27 cellular contexts compared by ENCODE assay signal in genomic region chr12:25835385-25835784, GRCh38.
"Had no signal": no experiment of that assay in that cellular context is flagged by ENCODE, and none has a peak within 500 bp of the region (broad histone marks: within the 10 kb centered on the region; RNA-seq: fewer than 3 reads in every experiment).

No MANE protein-coding gene starts in this region.

- H3K36me3 Mint-ChIP-seq: naive thymus-derived CD4-positive, alpha-beta T cell; neural progenitor cell had no signal

- H3K27ac Mint-ChIP-seq: dendritic cell treated with granulocyte-macrophage colony-stimulating factor and Interleukin-4, amounts not matched to agents 40 ng/mL and 50 ng/mL, for 4 days; memory B cell; naive thymus-derived CD4-positive, alpha-beta T cell; nephron; neural progenitor cell; progenitor cell of endocrine pancreas; stimulated activated naive CD8-positive, alpha-beta T cell treated with anti-CD3 and anti-CD28 coated beads, Interleukin-15, amount 100 ng/mL, for 72 hours had no signal

- H3K4me3 ChIP-seq: esophagus muscularis mucosa, gastroesophageal sphincter, heart left ventricle, hepatocyte, lung, neural progenitor cell, right lobe of liver, thyroid gland, vagina had no signal

- H3K4me1 ChIP-seq: esophagus muscularis mucosa, foreskin keratinocyte, gastroesophageal sphincter, heart left ventricle, parathyroid adenoma, right lobe of liver, thyroid gland, vagina had no signal

- H3K27me3 ChIP-seq: esophagus muscularis mucosa, foreskin keratinocyte, gastroesophageal sphincter, heart left ventricle, hepatocyte, neural progenitor cell, right lobe of liver, thyroid gland, vagina had no signal

- FAIRE-seq: endothelial cell of umbilical vein, small intestine had no signal

- H3K36me3 ChIP-seq: esophagus muscularis mucosa, gastroesophageal sphincter, heart left ventricle, neural progenitor cell, right lobe of liver, thyroid gland, vagina had no signal

- H3K27me3 Mint-ChIP-seq: dendritic cell treated with granulocyte-macrophage colony-stimulating factor and Interleukin-4, amounts not matched to agents 40 ng/mL and 50 ng/mL, for 4 days; progenitor cell of endocrine pancreas; stimulated activated naive CD8-positive, alpha-beta T cell treated with anti-CD3 and anti-CD28 coated beads, Interleukin-15, amount 100 ng/mL, for 72 hours had no signal

- H3K4me2 ChIP-seq: hepatocyte, neural progenitor cell had no signal

- ATAC-seq: foreskin keratinocyte; gastroesophageal sphincter; heart left ventricle; left lobe of liver; naive thymus-derived CD4-positive, alpha-beta T cell; right lobe of liver; stimulated activated naive CD8-positive, alpha-beta T cell treated with anti-CD3 and anti-CD28 coated beads, Interleukin-15, amount 100 ng/mL, for 72 hours had no signal

- DNase-seq: effector CD8-positive, alpha-beta T cell; foreskin keratinocyte; heart left ventricle; kidney; midbrain; naive thymus-derived CD4-positive, alpha-beta T cell; right lobe of liver; small intestine; stimulated activated CD4-positive, alpha-beta T cell treated with anti-CD3 and anti-CD28 coated beads, Interleukin-15, amount 100 ng/mL, for 24 hours; stimulated activated CD4-positive, alpha-beta T cell treated with anti-CD3 and anti-CD28 coated beads, Interleukin-2, amount 100 ng/mL, for 48 hours; stimulated activated naive CD4-positive, alpha-beta T cell; stimulated activated naive CD8-positive, alpha-beta T cell treated with anti-CD3 and anti-CD28 coated beads, Interleukin-15, amount 100 ng/mL, for 72 hours; thyroid gland; trophoblast cell had no signal

- H2AFZ ChIP-seq: hepatocyte, neural progenitor cell, parathyroid adenoma had no signal

- H3K4me3 Mint-ChIP-seq: dendritic cell treated with granulocyte-macrophage colony-stimulating factor and Interleukin-4, amounts not matched to agents 40 ng/mL and 50 ng/mL, for 4 days; memory B cell; naive thymus-derived CD4-positive, alpha-beta T cell; nephron; neural progenitor cell; stimulated activated naive CD8-positive, alpha-beta T cell treated with anti-CD3 and anti-CD28 coated beads, Interleukin-15, amount 100 ng/mL, for 72 hours had no signal

- H3K9me3 ChIP-seq: esophagus muscularis mucosa, gastroesophageal sphincter, right lobe of liver, thyroid gland, vagina had no signal

- H3K9ac ChIP-seq: neural progenitor cell, parathyroid adenoma had no signal

- H3K4me1 Mint-ChIP-seq: memory B cell; naive thymus-derived CD4-positive, alpha-beta T cell; stimulated activated naive CD8-positive, alpha-beta T cell treated with anti-CD3 and anti-CD28 coated beads, Interleukin-15, amount 100 ng/mL, for 72 hours had no signal

- H3K27ac ChIP-seq: esophagus muscularis mucosa, foreskin keratinocyte, gastroesophageal sphincter, heart left ventricle, hepatocyte, neural progenitor cell, parathyroid adenoma, right lobe of liver, thyroid gland, vagina had no signal

- H3K9me3 Mint-ChIP-seq: dendritic cell treated with granulocyte-macrophage colony-stimulating factor and Interleukin-4, amounts not matched to agents 40 ng/mL and 50 ng/mL, for 4 days; neural progenitor cell; stimulated activated naive CD8-positive, alpha-beta T cell treated with anti-CD3 and anti-CD28 coated beads, Interleukin-15, amount 100 ng/mL, for 72 hours had no signal

- H3K79me2 ChIP-seq: hepatocyte, parathyroid adenoma had no signal
